Comparison of ENCODE assay signal across 8 cellular contexts in the genomic region with DNA sequence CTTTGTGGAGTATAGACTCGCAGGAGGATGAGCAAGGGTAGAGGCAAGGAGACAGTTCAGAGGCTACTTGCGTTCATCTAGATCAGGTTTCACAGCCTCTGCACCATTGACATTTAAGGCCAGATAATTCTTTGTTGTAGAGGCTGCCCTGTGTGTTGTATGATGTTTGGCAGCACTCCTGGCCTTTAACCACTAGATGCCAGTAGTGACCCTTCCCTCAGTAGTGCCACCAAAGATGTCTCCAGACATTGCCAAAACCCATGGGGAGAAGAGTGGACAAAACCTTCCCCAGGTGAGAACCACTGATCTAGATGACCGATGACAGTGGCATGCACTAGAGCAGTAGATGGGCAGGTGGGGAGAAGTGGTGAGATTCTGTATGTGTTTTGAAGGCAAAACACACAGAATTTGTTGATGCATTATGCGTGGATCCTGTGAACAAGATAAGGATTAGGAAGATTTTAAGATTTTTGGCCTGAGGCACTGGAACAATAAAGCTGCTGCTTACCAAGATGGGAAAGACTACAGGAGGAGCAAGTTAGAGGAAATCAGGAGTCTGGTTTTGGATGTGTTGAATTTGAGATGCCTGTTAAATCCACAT. TPM values are rescaled to one million over a fixed set of nuclear protein-coding genes. Genes with fewer than 3 reads are reported as not detected.
DNase-seq lines count a peak whose midpoint lies in the region; ATAC-seq and TF ChIP-seq lines count a peak whose summit lies in the region.

No MANE protein-coding gene starts in this region.

- intact Hi-C loops in CD14-positive monocyte (cut with micrococcal nuclease): no loop called here

- no peaks in the 10 kb centered on the region for H3K4me1 Mint-ChIP-seq in CD14-positive monocyte
- H3K4me1 Mint-ChIP-seq in immature natural killer cell: no peaks in the 10 kb centered on the region

- DNase-seq in CD14-positive monocyte (ENCODE audit: low spot score) (no peak), NCI-H2081 treated with DMSO at 0.1 percent for 48 hours (lab: John Stamatoyannopoulos, UW) (peak; percentile 10), astrocyte of the cerebellum (ENCODE audit: low read depth) (no peak), immature natural killer cell (peak in 2 of 3 donors; percentile 10 to 11), GF-D8 (lab: John Stamatoyannopoulos, UW) (no peak), NCI-H345 (lab: John Stamatoyannopoulos, UW) (no peak)
- no peak for DNase-seq in stimulated activated CD8-positive, alpha-beta memory T cell treated with anti-CD3 and anti-CD28 coated beads, Interleukin-4, amount 100 ng/mL, for 48 hours

- H3K4me3 Mint-ChIP-seq in CD14-positive monocyte (no peak overlapping the region), immature natural killer cell (no peak overlapping the region)

- no peak overlapping the region for H3K27ac Mint-ChIP-seq in CD14-positive monocyte
- no peak overlapping the region for H3K27ac Mint-ChIP-seq in immature natural killer cell

- H3K36me3 Mint-ChIP-seq in CD14-positive monocyte (no peaks in the 10 kb centered on the region), immature natural killer cell (no peaks in the 10 kb centered on the region)

- H3K27me3 Mint-ChIP-seq in CD14-positive monocyte (ENCODE audit: low read depth in 3 of 3) (peaks cover 9 to 15% (median 12%) of the 10 kb centered on the region in 3 donors), immature natural killer cell (ENCODE audit: low read depth in 3 of 3) (peaks cover 1 to 10% (median 6%) of the 10 kb centered on the region in 3 donors)

- in situ Hi-C loops in astrocyte of the cerebellum (cut with HindIII; ENCODE audit: low sequenced_read_pairs): no loop called here

- TF ChIP-seq CTCF in CD14-positive monocyte (IDR thresholded peaks at IDR 0.05) (peak; percentile 52), astrocyte of the cerebellum (IDR thresholded peaks at IDR 0.05; ENCODE audit: low read depth, low read length, missing control alignments) (peak; percentile 43)

- no peaks in the 10 kb centered on the region for H3K9me3 Mint-ChIP-seq in CD14-positive monocyte
- no peaks in the 10 kb centered on the region for H3K9me3 Mint-ChIP-seq in immature natural killer cell

- no peak overlapping the region for H3K4me3 ChIP-seq in astrocyte of the cerebellum (ENCODE audit: low read depth, low read length)

- ATAC-seq in GM18868 (IDR thresholded peaks at IDR 0.05; ENCODE audit: unreplicated experiment): peak; percentile 51

RNA-seq across cellular contexts. Expression of a gene that starts 9.9 kb away (rescaled TPM):
- polyA plus RNA-seq in CD14-positive monocyte (10 to 100 TPM; 24.7 to 30.4 TPM), immature natural killer cell (10 to 100 TPM; 22.4 to 32.8 (median 28.1) TPM)

Comparison
In these comparisons a context has a peak if more than half of its experiments do, and no peak if none do; other contexts are left out.
1. DNase-seq: peak in NCI-H2081 treated with DMSO at 0.1 percent for 48 hours (single experiment) and immature natural killer cell (2 of 3); none in CD14-positive monocyte (single experiment), astrocyte of the cerebellum (single experiment), GF-D8 (single experiment), stimulated activated CD8-positive, alpha-beta memory T cell treated with anti-CD3 and anti-CD28 coated beads, Interleukin-4, amount 100 ng/mL, for 48 hours (single experiment) and NCI-H345 (single experiment).